ENCODE assay signal across 20 cellular contexts in genomic region chr9:10251490-10251889, GRCh38.
A peak's percentile ranks its signal among the peaks of the same experiment; 100 is the strongest.
DNase-seq lines count a peak whose midpoint lies in the region; ATAC-seq and TF ChIP-seq lines count a peak whose summit lies in the region.
"Had no signal": no experiment of that assay in that cellular context is flagged by ENCODE, and none has a peak within 500 bp of the region (broad histone marks: within the 10 kb centered on the region; RNA-seq: fewer than 3 reads in every experiment).

No MANE protein-coding gene starts in this region.

- no peaks in the 10 kb centered on the region for H3K27me3 Mint-ChIP-seq in activated T-cell treated with anti-CD3 and anti-CD28 coated beads, Interleukin-2, amount 50 U/mL, for 72 hours (ENCODE audit: low read depth)
- H3K27me3 Mint-ChIP-seq: activated T-cell treated with anti-CD3 and anti-CD28 coated beads, Interleukin-2, amount 50 U/mL, for 24 hours; brain had no signal

- no peak for ATAC-seq in activated T-cell treated with anti-CD3 and anti-CD28 coated beads, Interleukin-2, amount 50 U/mL, for 72 hours (replicated peaks in 1 of 2)

- TF ChIP-seq CTCF in 22Rv1 (IDR thresholded peaks at IDR 0.05) (no peak), choroid plexus epithelial cell (conservative IDR thresholded peaks at IDR 0.05; ENCODE audit: low read depth, low read length) (no peak), hepatocyte (IDR thresholded peaks at IDR 0.05; ENCODE audit: poor library complexity) (no peak), foreskin fibroblast (IDR thresholded peaks at IDR 0.05; ENCODE audit: low read depth, low read length) (no peak)

- no peaks in the 10 kb centered on the region for H3K36me3 ChIP-seq in hepatocyte (replicated peaks; ENCODE audit: insufficient read depth, low read depth)
- H3K36me3 ChIP-seq: esophagus muscularis mucosa had no signal

- H3K4me3 Mint-ChIP-seq in activated T-cell treated with anti-CD3 and anti-CD28 coated beads, Interleukin-2, amount 50 U/mL, for 72 hours, result no peak overlapping the region
- H3K4me3 Mint-ChIP-seq: activated T-cell treated with anti-CD3 and anti-CD28 coated beads, Interleukin-2, amount 50 U/mL, for 24 hours; brain; CD14-positive monocyte; neural crest cell had no signal

- peaks cover 2% of the 10 kb centered on the region in 2 donors for H3K9me3 Mint-ChIP-seq in activated T-cell treated with anti-CD3 and anti-CD28 coated beads, Interleukin-2, amount 50 U/mL, for 72 hours
- H3K9me3 Mint-ChIP-seq: brain, neural crest cell had no signal

- H3K4me3 ChIP-seq in choroid plexus epithelial cell (ENCODE audit: low read depth, low read length) (no peak overlapping the region), hepatocyte (no peak overlapping the region), foreskin fibroblast (ENCODE audit: low read depth in 1 of 2, low read length in 2 of 2) (no peak overlapping the region)
- H3K4me3 ChIP-seq: esophagus muscularis mucosa, PC-9 had no signal

- 78% methylated on average over 1 of the region's 1 CpG for WGBS in hepatocyte (ENCODE audit: low lambda C conversion rate, missing lambda C conversion rate)

- H3K9me2 ChIP-seq in hepatocyte (replicated peaks; ENCODE audit: insufficient read depth), result no peaks in the 10 kb centered on the region

- no peaks in the 10 kb centered on the region for H3K9me3 ChIP-seq in hepatocyte (ENCODE audit: low read depth)
- H3K9me3 ChIP-seq: esophagus muscularis mucosa had no signal

- H3K27ac ChIP-seq in 22Rv1 (0 out of 2 replicates have a peak overlapping the region, but pooled peaks have one; percentile 4), hepatocyte (no peak overlapping the region)
- H3K27ac ChIP-seq: esophagus muscularis mucosa, PC-9 had no signal

- H3K4me2 ChIP-seq in hepatocyte, result no peak overlapping the region
- H3K4me2 ChIP-seq: PC-9 had no signal

- no peak overlapping the region for H3K27ac Mint-ChIP-seq in activated T-cell treated with anti-CD3 and anti-CD28 coated beads, Interleukin-2, amount 50 U/mL, for 72 hours
- H3K27ac Mint-ChIP-seq: activated T-cell treated with anti-CD3 and anti-CD28 coated beads, Interleukin-2, amount 50 U/mL, for 24 hours; CD14-positive monocyte had no signal

- H4K20me1 ChIP-seq in hepatocyte (ENCODE audit: insufficient read depth, poor library complexity, severe bottlenecking), result no peaks in the 10 kb centered on the region

- H3K4me1 ChIP-seq in hepatocyte (ENCODE audit: insufficient read depth), result no peaks in the 10 kb centered on the region
- H3K4me1 ChIP-seq: esophagus muscularis mucosa had no signal

- no peak overlapping the region for H2AFZ ChIP-seq in hepatocyte
- H2AFZ ChIP-seq: PC-9 had no signal

- H3K79me2 ChIP-seq in hepatocyte, result no peaks in the 10 kb centered on the region

- no peaks in the 10 kb centered on the region for H3K4me1 Mint-ChIP-seq in activated T-cell treated with anti-CD3 and anti-CD28 coated beads, Interleukin-2, amount 50 U/mL, for 72 hours (ENCODE audit: low read depth)
- H3K4me1 Mint-ChIP-seq: brain, CD14-positive monocyte, neural crest cell had no signal

- DNase-seq in NCI-H146 treated with DMSO at 0.1 percent for 48 hours (lab: John Stamatoyannopoulos, UW; ENCODE audit: unreplicated experiment), result peak; percentile 30
- DNase-seq in choroid plexus epithelial cell (ENCODE audit: low read depth), result peak; percentile 92
- DNase-seq in hepatocyte (ENCODE audit: low spot score), result peak; percentile 56
- DNase-seq in 8988T, result no peak
- DNase-seq in activated CD8-positive, alpha-beta memory T cell treated with anti-CD3 and anti-CD28 coated beads for 24 hours, result no peak
- DNase-seq in foreskin fibroblast, result no peak
- DNase-seq in activated T-cell treated with anti-CD3 and anti-CD28 coated beads, Interleukin-2, amount 50 U/mL, for 72 hours, result no peak
- DNase-seq: ACHN; activated CD4-positive, alpha-beta T cell treated with anti-CD3 and anti-CD28 coated beads, Interleukin-2, amount 50 U/mL, for 1 hour; activated naive CD4-positive, alpha-beta T cell treated with anti-CD3 and anti-CD28 coated beads, Interleukin-2, amount 50 U/mL, for 16 hours; activated T-cell treated with anti-CD3 and anti-CD28 coated beads, Interleukin-2, amount 50 U/mL, for 24 hours; hypothalamus; kidney; NCI-H2171 treated with DMSO at 0.1 percent for 48 hours; PC-9 had no signal

- no peaks in the 10 kb centered on the region for H3K36me3 Mint-ChIP-seq in activated T-cell treated with anti-CD3 and anti-CD28 coated beads, Interleukin-2, amount 50 U/mL, for 72 hours (ENCODE audit: insufficient read depth in 2 of 2)
- H3K36me3 Mint-ChIP-seq: brain, CD14-positive monocyte had no signal

- H3K27me3 ChIP-seq in hepatocyte, result no peaks in the 10 kb centered on the region
- H3K27me3 ChIP-seq: esophagus muscularis mucosa had no signal

Comparison
In these comparisons a context has a peak if more than half of its experiments do, and no peak if none do; other contexts are left out.
1. DNase-seq: peak in NCI-H146 treated with DMSO at 0.1 percent for 48 hours (single experiment), choroid plexus epithelial cell (single experiment) and hepatocyte (single experiment); none in 8988T (single experiment), activated CD8-positive, alpha-beta memory T cell treated with anti-CD3 and anti-CD28 coated beads for 24 hours (single experiment), foreskin fibroblast (0 of 2) and activated T-cell treated with anti-CD3 and anti-CD28 coated beads, Interleukin-2, amount 50 U/mL, for 72 hours (0 of 2).